Comparison of ENCODE assay signal across 29 cellular contexts in the genomic region with DNA sequence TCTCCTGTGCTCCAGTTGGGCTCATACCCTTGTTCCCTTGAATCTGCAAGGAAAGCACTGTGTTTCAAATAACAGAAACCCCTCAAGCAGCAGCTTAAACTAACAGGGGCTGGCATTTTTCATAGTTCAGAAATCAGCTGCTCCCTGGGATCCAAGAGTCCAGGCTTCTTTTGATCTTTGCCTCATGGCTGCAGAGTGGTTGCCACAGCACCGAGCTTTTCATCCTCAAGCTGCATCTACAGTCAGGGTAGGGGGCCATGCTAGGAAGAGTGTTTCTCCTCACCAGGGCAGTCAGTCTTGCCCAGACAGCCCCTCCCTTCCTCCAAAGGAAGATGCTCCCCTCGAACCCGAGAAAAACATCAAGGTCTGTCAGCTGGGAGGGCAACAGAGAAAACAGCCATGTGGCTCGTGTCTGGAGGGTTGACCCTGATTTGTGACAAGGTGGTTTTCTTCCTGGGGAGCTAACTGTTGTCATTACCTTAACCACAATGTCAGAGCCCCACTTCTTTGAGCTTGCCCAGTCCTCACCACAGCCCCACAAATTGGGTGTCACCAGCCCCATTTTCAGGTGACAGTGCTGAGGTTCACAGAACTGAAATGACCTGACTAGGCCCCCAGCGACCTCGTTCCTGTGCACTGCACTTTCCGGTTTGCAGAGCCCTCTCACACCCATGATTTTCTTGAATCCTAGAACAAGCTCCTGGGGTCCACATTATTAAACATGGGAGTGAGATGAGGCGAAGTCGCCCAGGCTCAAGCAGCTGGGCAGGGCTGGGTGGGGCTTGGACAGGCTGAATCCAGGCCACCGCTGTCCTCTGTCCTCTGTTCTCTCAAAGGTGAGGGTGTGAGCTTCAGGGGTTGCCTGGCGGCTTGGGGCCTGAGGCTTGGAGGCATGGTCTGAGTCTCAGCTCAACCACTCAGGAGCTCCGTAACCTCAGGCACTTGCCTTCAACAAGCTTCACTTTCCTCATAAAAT. TPM values are rescaled to one million over a fixed set of nuclear protein-coding genes. Genes with fewer than 3 reads are reported as not detected.
DNase-seq lines count a peak whose midpoint lies in the region; ATAC-seq lines count a peak whose summit lies in the region.
"Had no signal": no experiment of that assay in that cellular context is flagged by ENCODE, and none has a peak within 500 bp of the region (broad histone marks: within the 10 kb centered on the region; RNA-seq: fewer than 3 reads in every experiment).

No MANE protein-coding gene starts in this region.

- H3K27me3 ChIP-seq in skeletal muscle tissue (ENCODE audit: control insufficient read depth in 3 of 3, insufficient read depth in 3 of 3, low read length in 3 of 3) = no peaks in the 10 kb centered on the region
- H3K27me3 ChIP-seq: cardiac muscle cell, ovary, SJSA1, testis had no signal

- no peaks in the 10 kb centered on the region for H3K9me3 ChIP-seq in skeletal muscle tissue (ENCODE audit: control insufficient read depth in 3 of 3, low read length in 3 of 3)
- H3K9me3 ChIP-seq: lower lobe of right lung, ovary, SJSA1, testis had no signal

- ATAC-seq in Right ventricle myocardium inferior (no peak), left ventricle myocardium superior (no peak), HG02642 (IDR thresholded peaks at IDR 0.05; ENCODE audit: poor library complexity, unreplicated experiment) (no peak)
- ATAC-seq in activated naive CD4-positive, alpha-beta T cell treated with anti-CD3 and anti-CD28 coated beads, Interleukin-2, amount 50 U/mL, for 72 hours = no peak
- ATAC-seq: lower lobe of right lung; stimulated activated naive CD8-positive, alpha-beta T cell treated with anti-CD3 and anti-CD28 coated beads, Interleukin-15, Interleukin-2, amounts not matched to agents 100 U/mL and 50 U/mL, for 24 hours had no signal

- no peaks in the 10 kb centered on the region for H3K9me3 Mint-ChIP-seq in activated naive CD4-positive, alpha-beta T cell treated with anti-CD3 and anti-CD28 coated beads, Interleukin-2, amount 50 U/mL, for 72 hours
- H3K9me3 Mint-ChIP-seq: activated CD4-positive, alpha-beta T cell treated with anti-CD3 and anti-CD28 coated beads, Interleukin-2, amount 10 ng/mL, durations not matched to agents 7 days and 5 days; activated naive CD8-positive, alpha-beta T cell treated with anti-CD3 and anti-CD28 coated beads for 36 hours; activated T-cell treated with anti-CD3 and anti-CD28 coated beads, Interleukin-2, amount 50 U/mL, for 24 hours; nephron had no signal

- no peaks in the 10 kb centered on the region for H3K36me3 Mint-ChIP-seq in activated naive CD4-positive, alpha-beta T cell treated with anti-CD3 and anti-CD28 coated beads, Interleukin-2, amount 50 U/mL, for 72 hours
- H3K36me3 Mint-ChIP-seq: activated naive CD8-positive, alpha-beta T cell treated with anti-CD3 and anti-CD28 coated beads for 36 hours had no signal

- H3K36me3 ChIP-seq in skeletal muscle tissue (ENCODE audit: control insufficient read depth in 3 of 3, insufficient read depth in 3 of 3, low read length in 3 of 3) = peaks cover 0 to 25% (median 5%) of the 10 kb centered on the region in 3 donors
- H3K36me3 ChIP-seq: cardiac muscle cell, ovary had no signal

- no peak overlapping the region for H3K27ac Mint-ChIP-seq in activated naive CD4-positive, alpha-beta T cell treated with anti-CD3 and anti-CD28 coated beads, Interleukin-2, amount 50 U/mL, for 72 hours
- H3K27ac Mint-ChIP-seq: activated CD4-positive, alpha-beta T cell treated with anti-CD3 and anti-CD28 coated beads, Interleukin-2, amount 10 ng/mL, durations not matched to agents 7 days and 5 days; activated naive CD8-positive, alpha-beta T cell treated with anti-CD3 and anti-CD28 coated beads for 36 hours; activated T-cell treated with anti-CD3 and anti-CD28 coated beads, Interleukin-2, amount 50 U/mL, for 24 hours had no signal

- H3K27ac ChIP-seq in skeletal muscle tissue (ENCODE audit: low read depth, low read length) = peak overlapping the region; percentile 96
- H3K27ac ChIP-seq: C4-2B, GM23248, lower lobe of right lung, SJSA1, testis, WERI-Rb-1 had no signal

- peak; percentile 51 for DNase-seq in Right ventricle myocardium inferior (ENCODE audit: missing footprints)
- no peak for DNase-seq in cardiac septum (ENCODE audit: low spot score)
- peak; percentile 32 for DNase-seq in left ventricle myocardium superior
- DNase-seq in COLO829 (ENCODE audit: low spot score) = no peak
- DNase-seq in activated naive CD4-positive, alpha-beta T cell treated with anti-CD3 and anti-CD28 coated beads, Interleukin-2, amount 50 U/mL, for 72 hours (ENCODE audit: low spot score in 2 of 2) = no peak
- DNase-seq in ureter (ENCODE audit: low spot score) = no peak
- DNase-seq: 8988T; activated CD4-positive, alpha-beta T cell treated with anti-CD3 and anti-CD28 coated beads, Interleukin-2, amount 10 ng/mL, durations not matched to agents 7 days and 5 days; activated effector memory CD4-positive, alpha-beta T cell treated with anti-CD3 and anti-CD28 coated beads, Interleukin-2, amount 50 U/mL, for 16 hours; activated naive CD8-positive, alpha-beta T cell treated with anti-CD3 and anti-CD28 coated beads for 36 hours; activated T-cell treated with anti-CD3 and anti-CD28 coated beads, Interleukin-2, amount 50 U/mL, for 24 hours; cortex of kidney; erythroblast; GM23248; NCI-H2107; NCI-H345; ovary; stimulated activated naive CD8-positive, alpha-beta T cell treated with anti-CD3 and anti-CD28 coated beads, Interleukin-15, Interleukin-2, amounts not matched to agents 100 U/mL and 50 U/mL, for 24 hours; T1000; testis; WERI-Rb-1 had no signal

- H3K4me1 ChIP-seq in skeletal muscle tissue (ENCODE audit: control insufficient read depth in 3 of 3, insufficient read depth in 3 of 3, low read length in 3 of 3) = peaks cover 95 to 99% (median 98%) of the 10 kb centered on the region in 3 donors

- no peak overlapping the region for H3K4me3 ChIP-seq in skeletal muscle tissue (ENCODE audit: low read length in 3 of 3)
- H3K4me3 ChIP-seq: cardiac muscle cell, GM23248, lower lobe of right lung, ovary, SJSA1, smooth muscle cell, testis had no signal

- peak overlapping the region; percentile 23 to 83 (median 81) for H3K9ac ChIP-seq in skeletal muscle tissue (ENCODE audit: low read depth in 1 of 3, low read length in 3 of 3)

- intact Hi-C loops in Right ventricle myocardium inferior (cut with DNase I) (loop anchor here (2.0 kb wide), 1 partner anchor 15 kb away; no protein-coding TSS in a partner anchor), cardiac septum (cut with DNase I) (no loop called here), left ventricle myocardium superior (cut with micrococcal nuclease) (no loop called here)

RNA-seq across cellular contexts. Expression of gene ATOH8, which starts 21.9 kb away (rescaled TPM):
- total RNA-seq in Right ventricle myocardium inferior = 29.1 TPM
- total RNA-seq in cardiac septum = 21.0 TPM
- total RNA-seq in left ventricle myocardium superior = 29.6 TPM
- 8.4 TPM for total RNA-seq in skeletal muscle tissue
- total RNA-seq in activated naive CD4-positive, alpha-beta T cell treated with anti-CD3 and anti-CD28 coated beads, Interleukin-2, amount 50 U/mL, for 72 hours = not detected
- 21.8 TPM for total RNA-seq in ureter
- total RNA-seq: activated naive CD8-positive, alpha-beta T cell treated with anti-CD3 and anti-CD28 coated beads for 36 hours had no signal

Comparison
In these comparisons a context has a peak if more than half of its experiments do, and no peak if none do; other contexts are left out.
1. DNase-seq: peak in Right ventricle myocardium inferior (single experiment) and left ventricle myocardium superior (single experiment); none in cardiac septum (single experiment), COLO829 (single experiment), activated naive CD4-positive, alpha-beta T cell treated with anti-CD3 and anti-CD28 coated beads, Interleukin-2, amount 50 U/mL, for 72 hours (0 of 2) and ureter (single experiment).